ENCODE assay signal across 9 cellular contexts in genomic region chr6:142207265-142207877, GRCh38.
A peak's percentile ranks its signal among the peaks of the same experiment; 100 is the strongest.
DNase-seq lines count a peak whose midpoint lies in the region; ATAC-seq, FAIRE-seq and TF ChIP-seq lines count a peak whose summit lies in the region.
"Had no signal": no experiment of that assay in that cellular context is flagged by ENCODE, and none has a peak within 500 bp of the region (broad histone marks: within the 10 kb centered on the region; RNA-seq: fewer than 3 reads in every experiment).

No MANE protein-coding gene starts in this region.

- no peak overlapping the region for H3K27ac ChIP-seq in A549
- no peak overlapping the region for H3K27ac ChIP-seq in SJSA1
- no peak overlapping the region for H3K27ac ChIP-seq in astrocyte (ENCODE audit: low read depth, low read length)
- H3K27ac ChIP-seq in iPS DF 6.9 (ENCODE audit: low read length), result no peak overlapping the region

- H4K20me1 ChIP-seq in astrocyte (ENCODE audit: insufficient read depth, low read length), result no peaks in the 10 kb centered on the region

- no peak overlapping the region for H3K9ac ChIP-seq in astrocyte (ENCODE audit: low read length)

- no peaks in the 10 kb centered on the region for H3K9me3 ChIP-seq in A549
- no peaks in the 10 kb centered on the region for H3K9me3 ChIP-seq in SJSA1 (replicated peaks)
- H3K9me3 ChIP-seq in astrocyte (ENCODE audit: insufficient read depth, low read depth, low read length), result no peaks in the 10 kb centered on the region
- no peaks in the 10 kb centered on the region for H3K9me3 ChIP-seq in iPS DF 6.9 (ENCODE audit: control insufficient read depth, insufficient read depth, low read length)

- H3K36me3 ChIP-seq in SJSA1 (peaks cover 48% of the 10 kb centered on the region), astrocyte (ENCODE audit: insufficient read depth, low read length) (peaks cover 12% of the 10 kb centered on the region), iPS DF 6.9 (ENCODE audit: control insufficient read depth, insufficient read depth, low read length) (no peaks in the 10 kb centered on the region)

- POLR2A ChIA-PET in A549 (lab: Yijun Ruan, JAX), result no interaction called here

- DNase-seq in A549 (ENCODE audit: low read depth in 1 of 2, low spot score in 1 of 2) (peak in 1 of 2 experiments; percentile 49), GM12892 (ENCODE audit: insufficient read length) (no peak), SJSA1 (ENCODE audit: low read depth in 1 of 2, low spot score in 2 of 2) (peak; percentile 28 to 48), astrocyte (ENCODE audit: low read depth) (peak; percentile 16), iPS DF 6.9 (ENCODE audit: low read depth, low spot score) (peak; percentile 45), HuH-7.5 (ENCODE audit: low spot score) (no peak)
- DNase-seq in stimulated activated CD4-positive, alpha-beta T cell treated with anti-CD3 and anti-CD28 coated beads, Interleukin-2, amount 100 ng/mL, for 48 hours, result peak; percentile 26 to 34

- FAIRE-seq in A549 (lab: Jason Lieb, UNC) (no peak), GM12892 (lab: Jason Lieb, UNC) (peak; percentile 38), astrocyte (lab: Jason Lieb, UNC) (no peak)
- FAIRE-seq: islet of Langerhans had no signal

- H3K4me2 ChIP-seq in A549, result no peak overlapping the region
- no peak overlapping the region for H3K4me2 ChIP-seq in astrocyte (ENCODE audit: low read length)

- peaks cover 6% of the 10 kb centered on the region for H3K4me1 Mint-ChIP-seq in astrocyte (ENCODE audit: low read depth, unreplicated experiment)

- CTCF ChIA-PET in A549 (lab: Yijun Ruan, JAX), result interaction anchor here (1.5 kb wide), 1 partner anchor 59 kb away, joined by 6 read pairs; the partner anchor contains the start of gene VTA1

- no peak for TF ChIP-seq EP300 in A549 (IDR thresholded peaks at IDR 0.05)

- H3K4me1 ChIP-seq in A549 (no peaks in the 10 kb centered on the region), SJSA1 (replicated peaks) (no peaks in the 10 kb centered on the region), astrocyte (ENCODE audit: insufficient read depth, low read length) (no peaks in the 10 kb centered on the region), iPS DF 6.9 (ENCODE audit: control insufficient read depth, insufficient read depth, low read length) (no peaks in the 10 kb centered on the region)

- TF ChIP-seq CTCF in A549 (IDR thresholded peaks at IDR 0.05), result peak; percentile 45
- TF ChIP-seq CTCF in astrocyte (IDR thresholded peaks at IDR 0.05; ENCODE audit: insufficient read depth, low read depth, low read length), result peak; percentile 85

- H3K27ac Mint-ChIP-seq in astrocyte (ENCODE audit: unreplicated experiment), result no peak overlapping the region

- H3K79me2 ChIP-seq in astrocyte (ENCODE audit: insufficient read depth, low read length), result no peaks in the 10 kb centered on the region

- peak; percentile 48 to 77; a peak in 3 of 5 replicates for TF ChIP-seq RAD21 in A549 (conservative IDR thresholded peaks at IDR 0.05 in 1 of 2, IDR thresholded peaks at IDR 0.05 in 1 of 2)

- no peak for TF ChIP-seq POLR2A in A549 (IDR thresholded peaks at IDR 0.05; ENCODE audit: low read length)
- no peak for TF ChIP-seq POLR2A in GM12892 (IDR thresholded peaks at IDR 0.05; ENCODE audit: low read depth, low read length)

- ATAC-seq in A549 (peak in 1 of 2 experiments; percentile 81; a peak in 4 of 6 replicates), HG03442 (IDR thresholded peaks at IDR 0.05; ENCODE audit: unreplicated experiment) (peak; percentile 64)

- no peaks in the 10 kb centered on the region for H3K27me3 Mint-ChIP-seq in astrocyte (ENCODE audit: low read depth, unreplicated experiment)

- H3K4me3 ChIP-seq in A549, result no peak overlapping the region
- H3K4me3 ChIP-seq in SJSA1, result no peak overlapping the region
- no peak overlapping the region for H3K4me3 ChIP-seq in astrocyte (ENCODE audit: insufficient read depth, low read depth, low read length)
- H3K4me3 ChIP-seq in iPS DF 6.9 (ENCODE audit: low read length), result no peak overlapping the region

- peaks cover 3% of the 10 kb centered on the region for H3K9me3 Mint-ChIP-seq in astrocyte (ENCODE audit: unreplicated experiment)

- WGBS in A549 (ENCODE audit: missing lambda C conversion rate), result 51% methylated on average over 4 of the region's 4 CpGs
- WGBS in iPS DF 6.9 (ENCODE audit: insufficient coverage, insufficient read length), result no CpG with 5 or more reads among the region's 4 CpGs

- H3K27me3 ChIP-seq in SJSA1 (replicated peaks) (no peaks in the 10 kb centered on the region), astrocyte (ENCODE audit: insufficient read depth, low read length) (no peaks in the 10 kb centered on the region), iPS DF 6.9 (ENCODE audit: control insufficient read depth, insufficient read depth, low read length) (no peaks in the 10 kb centered on the region)

- H2AFZ ChIP-seq in astrocyte (ENCODE audit: low read depth, low read length), result no peak overlapping the region

- peaks cover 21% of the 10 kb centered on the region for H3K36me3 Mint-ChIP-seq in astrocyte (ENCODE audit: low read depth, unreplicated experiment)

- no peak overlapping the region for H3K4me3 Mint-ChIP-seq in astrocyte (ENCODE audit: unreplicated experiment)

TF ChIP-seq in A549, 52 proteins besides CTCF, POLR2A, EP300 and RAD21:
- TF ChIP-seq SMC3 (IDR thresholded peaks at IDR 0.05), result peak; percentile 25; the same call in 1 of the 3 replicates
- no peak for TF ChIP-seq CBX2 (IDR thresholded peaks at IDR 0.05; ENCODE audit: borderline replicate concordance, low read depth)
- no peak for TF ChIP-seq ELK1 (IDR thresholded peaks at IDR 0.05; ENCODE audit: low read depth, low read length)
- TF ChIP-seq NFE2L2 (conservative IDR thresholded peaks at IDR 0.05; ENCODE audit: low read length), result no peak

Comparison
In these comparisons a context has a peak if more than half of its experiments do, and no peak if none do; other contexts are left out.
1. DNase-seq: peak in SJSA1 (2 of 2), astrocyte (single experiment), iPS DF 6.9 (single experiment) and stimulated activated CD4-positive, alpha-beta T cell treated with anti-CD3 and anti-CD28 coated beads, Interleukin-2, amount 100 ng/mL, for 48 hours (2 of 2); none in GM12892 (single experiment) and HuH-7.5 (single experiment).